Comparison of ENCODE assay signal across 8 cellular contexts in genomic region chr17:49969134-49969759, GRCh38. TPM values are rescaled to one million over a fixed set of nuclear protein-coding genes. Genes with fewer than 3 reads are reported as not detected.
DNase-seq lines count a peak whose midpoint lies in the region; ATAC-seq, FAIRE-seq and TF ChIP-seq lines count a peak whose summit lies in the region.

Gene DLX4, plus strand, starts transcription at chr17:49969190. Its CDS starts 279 bp downstream, at chr17:49969469.

- FAIRE-seq in astrocyte (lab: Jason Lieb, UNC) = no peak

- TF ChIP-seq CTCF in CD8-positive, alpha-beta T cell (IDR thresholded peaks at IDR 0.05) = no peak
- no peak for TF ChIP-seq CTCF in astrocyte (IDR thresholded peaks at IDR 0.05; ENCODE audit: insufficient read depth, low read depth, low read length)
- no peak for TF ChIP-seq CTCF in lung (IDR thresholded peaks at IDR 0.05; ENCODE audit: control extremely low read depth, extremely low read depth)

- peak in 3 of 7 experiments; percentile 13 to 55 (median 15) for DNase-seq in CD8-positive, alpha-beta T cell
- DNase-seq in astrocyte (ENCODE audit: low read depth) (no peak), lung (ENCODE audit: low spot score) (no peak), kidney tubule cell (ENCODE audit: low spot score) (no peak), amniotic stem cell (lab: John Stamatoyannopoulos, UW) (no peak), MV-4-11 (lab: John Stamatoyannopoulos, UW) (no peak)

- H2AFZ ChIP-seq in astrocyte (ENCODE audit: low read depth, low read length) = peak within 1 kb of the TSS; percentile 51

- POLR2A ChIA-PET in CD8-positive, alpha-beta T cell (lab: Charles Lee) = interaction anchor here (0.6 kb wide), 1 partner anchor 11 kb away, joined by 3 read pairs; no protein-coding TSS in a partner anchor

- peaks cover 59% of the 10 kb centered on the region for H3K4me1 ChIP-seq in CD8-positive, alpha-beta T cell (ENCODE audit: insufficient read depth, low read length)
- H3K4me1 ChIP-seq in HUES6 (ENCODE audit: control insufficient read depth, insufficient read depth, low read length) (peaks cover 39% of the 10 kb centered on the region), astrocyte (ENCODE audit: insufficient read depth, low read length) (peaks cover 6% of the 10 kb centered on the region), lung (ENCODE audit: control insufficient read depth in 2 of 2, insufficient read depth in 2 of 2, low read length in 2 of 2) (peaks cover 0 to 21% of the 10 kb centered on the region in 2 donors)

- no peaks in the 10 kb centered on the region for H3K9me3 Mint-ChIP-seq in CD8-positive, alpha-beta T cell
- peaks cover 23% of the 10 kb centered on the region for H3K9me3 Mint-ChIP-seq in astrocyte (ENCODE audit: unreplicated experiment)

- peaks cover 65% of the 10 kb centered on the region for H3K27me3 Mint-ChIP-seq in CD8-positive, alpha-beta T cell (ENCODE audit: low read depth)
- peaks cover 90% of the 10 kb centered on the region for H3K27me3 Mint-ChIP-seq in astrocyte (ENCODE audit: low read depth, unreplicated experiment)

- no peak within 1 kb of the TSS for H3K27ac ChIP-seq in CD8-positive, alpha-beta T cell (ENCODE audit: low read depth, low read length)
- H3K27ac ChIP-seq in HUES6 (ENCODE audit: low read depth, low read length) = no peak within 1 kb of the TSS; the same call in 1 of the 2 replicates
- H3K27ac ChIP-seq in astrocyte (ENCODE audit: low read depth, low read length) = no peak within 1 kb of the TSS
- no peak within 1 kb of the TSS for H3K27ac ChIP-seq in lung (ENCODE audit: low read depth in 1 of 2, low read length in 1 of 2)

- H3K36me3 ChIP-seq in CD8-positive, alpha-beta T cell (ENCODE audit: insufficient read depth, low read length) = no peaks in the 10 kb centered on the region
- H3K36me3 ChIP-seq in HUES6 (ENCODE audit: control insufficient read depth, insufficient read depth, low read length) (no peaks in the 10 kb centered on the region), astrocyte (ENCODE audit: insufficient read depth, low read length) (no peaks in the 10 kb centered on the region), lung (ENCODE audit: control insufficient read depth in 2 of 2, insufficient read depth in 2 of 2, low read length in 2 of 2) (no peaks in the 10 kb centered on the region)

- ATAC-seq in CD8-positive, alpha-beta T cell = no peak
- peak; percentile 49 for ATAC-seq in lung (ENCODE audit: insufficient read depth, low FRiP score)
- ATAC-seq in GM18502 (IDR thresholded peaks at IDR 0.05; ENCODE audit: poor library complexity, unreplicated experiment) = no peak

- H3K9ac ChIP-seq in HUES6 (ENCODE audit: low read length) (peak within 1 kb of the TSS; percentile 65), astrocyte (ENCODE audit: low read length) (no peak within 1 kb of the TSS)

- WGBS in lung, 2 donors = 1 to 4% methylated on average over 43 to 45 of the region's 45 CpGs

- peaks cover 18% of the 10 kb centered on the region for H4K20me1 ChIP-seq in astrocyte (ENCODE audit: insufficient read depth, low read length)

- H3K79me2 ChIP-seq in astrocyte (ENCODE audit: insufficient read depth, low read length) = no peaks in the 10 kb centered on the region

- CTCF ChIA-PET in CD8-positive, alpha-beta T cell (lab: Charles Lee) = interaction anchor here (1.1 to 11.4 kb wide), 2 partner anchors 17 to 28 kb away, joined by 5 to 117 read pairs; partner anchors contain the start of gene DLX3

- intact Hi-C loops in CD8-positive, alpha-beta T cell (cut with DNase I, micrococcal nuclease) = no loop called here

- H3K27ac Mint-ChIP-seq in CD8-positive, alpha-beta T cell = peak within 1 kb of the TSS; percentile 45
- no peak within 1 kb of the TSS for H3K27ac Mint-ChIP-seq in astrocyte (ENCODE audit: unreplicated experiment)

- H3K4me1 Mint-ChIP-seq in CD8-positive, alpha-beta T cell (ENCODE audit: low read depth) = peaks cover 55% of the 10 kb centered on the region
- peaks cover 4% of the 10 kb centered on the region for H3K4me1 Mint-ChIP-seq in astrocyte (ENCODE audit: low read depth, unreplicated experiment)

- peak within 1 kb of the TSS; percentile 91 for H3K4me3 Mint-ChIP-seq in CD8-positive, alpha-beta T cell
- H3K4me3 Mint-ChIP-seq in astrocyte (ENCODE audit: unreplicated experiment) = peak within 1 kb of the TSS; percentile 60

- H3K36me3 Mint-ChIP-seq in CD8-positive, alpha-beta T cell = no peaks in the 10 kb centered on the region
- no peaks in the 10 kb centered on the region for H3K36me3 Mint-ChIP-seq in astrocyte (ENCODE audit: low read depth, unreplicated experiment)

- peak within 1 kb of the TSS; percentile 76 for H3K4me3 ChIP-seq in CD8-positive, alpha-beta T cell (ENCODE audit: low read depth, low read length)
- H3K4me3 ChIP-seq in HUES6 (ENCODE audit: low read depth, low read length) (peak within 1 kb of the TSS; percentile 80), astrocyte (ENCODE audit: insufficient read depth, low read depth, low read length) (peak within 1 kb of the TSS; percentile 37), lung (peak within 1 kb of the TSS; percentile 40)

- H3K4me2 ChIP-seq in astrocyte (ENCODE audit: low read length) = peak within 1 kb of the TSS; percentile 82

- peaks cover 48% of the 10 kb centered on the region for H3K27me3 ChIP-seq in CD8-positive, alpha-beta T cell (ENCODE audit: insufficient read depth, low read length)
- peaks cover 100% of the 10 kb centered on the region for H3K27me3 ChIP-seq in HUES6 (ENCODE audit: control insufficient read depth, insufficient read depth, low read length)
- H3K27me3 ChIP-seq in astrocyte (ENCODE audit: insufficient read depth, low read length) = peaks cover 97% of the 10 kb centered on the region
- peaks cover 4% of the 10 kb centered on the region for H3K27me3 ChIP-seq in lung (ENCODE audit: control insufficient read depth, insufficient read depth)

- no peaks in the 10 kb centered on the region for H3K9me3 ChIP-seq in CD8-positive, alpha-beta T cell (ENCODE audit: low read length)
- H3K9me3 ChIP-seq in HUES6 (ENCODE audit: control insufficient read depth, insufficient read depth, low read depth, low read length) (no peaks in the 10 kb centered on the region), astrocyte (ENCODE audit: insufficient read depth, low read depth, low read length) (no peaks in the 10 kb centered on the region), lung (ENCODE audit: control insufficient read depth in 2 of 2, insufficient read depth in 1 of 2, low read length in 1 of 2) (peaks cover 0 to 2% of the 10 kb centered on the region in 2 donors)

RNA-seq across cellular contexts. Expression of gene DLX4, which starts in this region (rescaled TPM):
- under 1 TPM; 0.44 to 0.60 TPM for total RNA-seq in CD8-positive, alpha-beta T cell
- total RNA-seq in astrocyte = not detected in 2 replicates
- 1 to 10 TPM in 1 of 2 donors, under 1 TPM in 1; 0.51 to 2.2 TPM for total RNA-seq in lung
- polyA plus RNA-seq in lung = under 1 TPM; 0.45 to 0.93 TPM
